ENCODE assay signal across 10 cellular contexts in the genomic region with DNA sequence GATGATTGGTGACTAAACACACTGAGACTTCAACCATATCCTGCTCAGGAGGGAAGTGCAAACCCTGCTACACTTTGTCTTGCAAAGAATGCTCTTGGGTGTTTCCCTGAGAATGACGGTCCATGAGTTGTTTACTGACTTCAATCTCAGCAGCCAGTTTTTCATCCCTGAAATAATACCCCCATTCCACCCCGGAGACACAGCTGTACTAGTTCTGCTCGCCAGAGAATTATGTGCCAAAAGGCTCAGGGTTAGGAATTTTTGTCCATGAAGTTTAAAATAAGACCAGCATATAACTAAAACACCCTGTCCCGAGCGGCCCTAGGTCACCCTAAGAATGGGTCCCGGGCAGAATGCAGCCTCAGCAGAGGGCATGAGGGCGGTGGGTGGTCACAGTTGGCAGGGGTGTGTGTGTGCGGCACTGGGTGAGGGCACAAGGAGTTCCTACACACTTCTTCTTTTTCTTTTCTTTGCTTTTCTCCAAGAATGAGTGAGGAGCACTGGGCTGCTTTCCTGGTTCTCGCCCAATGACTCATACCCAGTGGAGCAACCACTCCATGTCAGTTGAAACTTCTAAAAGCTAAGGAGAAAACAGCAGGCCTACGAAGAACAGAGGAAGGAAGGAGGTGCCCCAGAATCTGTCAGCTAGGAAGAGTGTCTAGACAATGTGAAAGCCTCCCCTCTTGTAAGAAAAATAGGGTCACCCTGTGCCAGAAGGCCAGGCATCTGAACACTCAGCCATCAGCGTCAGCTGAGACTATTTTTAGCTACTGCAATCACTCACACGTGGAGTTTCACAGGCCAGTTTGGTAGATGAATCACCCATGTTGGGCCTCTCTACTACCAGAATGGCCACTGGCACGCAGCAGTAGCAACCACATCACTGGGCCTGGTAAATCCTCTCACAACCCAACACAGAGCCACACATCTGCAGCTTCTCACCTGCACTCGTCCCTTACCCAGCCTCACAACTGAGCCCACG.
DNase-seq lines count a peak whose midpoint lies in the region; ATAC-seq and TF ChIP-seq lines count a peak whose summit lies in the region.
"Had no signal": no experiment of that assay in that cellular context is flagged by ENCODE, and none has a peak within 500 bp of the region (broad histone marks: within the 10 kb centered on the region; RNA-seq: fewer than 3 reads in every experiment).

No MANE protein-coding gene starts in this region.

- H3K27ac ChIP-seq in ACC112 (ENCODE audit: low read depth, low read length) (peak overlapping the region; percentile 93), thoracic aorta (peak overlapping the region; percentile 95 to 96)

- peak overlapping the region; percentile 40 for H3K27ac Mint-ChIP-seq in activated T-helper 1 cell treated with anti-CD3 and anti-CD28 coated beads, Interleukin-12 subunit alpha, Interleukin-12 subunit beta, Interleukin-2, Interleukin-4 antibody, amounts not matched to agents 30 ng/mL and 10 ng/mL and 1 ng/mL, durations not matched to agents 14 hours and 24 hours and 36 hours
- H3K27ac Mint-ChIP-seq in immature natural killer cell = no peak overlapping the region
- H3K27ac Mint-ChIP-seq: activated naive CD4-positive, alpha-beta T cell treated with anti-CD3 and anti-CD28 coated beads, Interleukin-2, amount 50 U/mL, for 24 hours; CD4-positive, CD25-positive, alpha-beta regulatory T cell had no signal

- intact Hi-C loops in activated T-helper 1 cell treated with anti-CD3 and anti-CD28 coated beads, Interleukin-12 subunit alpha, Interleukin-12 subunit beta, Interleukin-2, Interleukin-4 antibody, amounts not matched to agents 30 ng/mL and 10 ng/mL and 1 ng/mL, durations not matched to agents 14 hours and 24 hours and 36 hours (cut with micrococcal nuclease) = no loop called here

- H3K36me3 ChIP-seq in ACC112 (ENCODE audit: insufficient read depth, low read length) = no peaks in the 10 kb centered on the region
- peaks cover 31% of the 10 kb centered on the region for H3K36me3 ChIP-seq in thoracic aorta

- no peaks in the 10 kb centered on the region for H3K9me3 Mint-ChIP-seq in activated T-helper 1 cell treated with anti-CD3 and anti-CD28 coated beads, Interleukin-12 subunit alpha, Interleukin-12 subunit beta, Interleukin-2, Interleukin-4 antibody, amounts not matched to agents 30 ng/mL and 10 ng/mL and 1 ng/mL, durations not matched to agents 14 hours and 24 hours and 36 hours
- no peaks in the 10 kb centered on the region for H3K9me3 Mint-ChIP-seq in immature natural killer cell
- H3K9me3 Mint-ChIP-seq: activated naive CD4-positive, alpha-beta T cell treated with anti-CD3 and anti-CD28 coated beads, Interleukin-2, amount 50 U/mL, for 24 hours; CD4-positive, CD25-positive, alpha-beta regulatory T cell had no signal

- H2AFZ ChIP-seq in ACC112 (ENCODE audit: low read length, unreplicated experiment) = peak overlapping the region; percentile 73

- no peak for DNase-seq in activated T-helper 1 cell treated with anti-CD3 and anti-CD28 coated beads, Interleukin-12 subunit alpha, Interleukin-12 subunit beta, Interleukin-2, Interleukin-4 antibody, amounts not matched to agents 30 ng/mL and 10 ng/mL and 1 ng/mL, durations not matched to agents 14 hours and 24 hours and 36 hours (ENCODE audit: low spot score)
- peak; percentile 87 for DNase-seq in hepatic stellate cell (ENCODE audit: low spot score)
- DNase-seq in thoracic aorta (ENCODE audit: low spot score) = peak; percentile 81
- DNase-seq in D341Med (ENCODE audit: low spot score) = no peak
- DNase-seq in immature natural killer cell = no peak
- DNase-seq: CD4-positive, CD25-positive, alpha-beta regulatory T cell had no signal

- H3K4me1 Mint-ChIP-seq in activated T-helper 1 cell treated with anti-CD3 and anti-CD28 coated beads, Interleukin-12 subunit alpha, Interleukin-12 subunit beta, Interleukin-2, Interleukin-4 antibody, amounts not matched to agents 30 ng/mL and 10 ng/mL and 1 ng/mL, durations not matched to agents 14 hours and 24 hours and 36 hours (ENCODE audit: low read depth) = no peaks in the 10 kb centered on the region
- H3K4me1 Mint-ChIP-seq in immature natural killer cell = no peaks in the 10 kb centered on the region
- H3K4me1 Mint-ChIP-seq: activated naive CD4-positive, alpha-beta T cell treated with anti-CD3 and anti-CD28 coated beads, Interleukin-2, amount 50 U/mL, for 24 hours; CD4-positive, CD25-positive, alpha-beta regulatory T cell had no signal

- no peaks in the 10 kb centered on the region for H3K27me3 ChIP-seq in ACC112 (ENCODE audit: insufficient read depth, low read length)
- no peaks in the 10 kb centered on the region for H3K27me3 ChIP-seq in thoracic aorta (replicated peaks; ENCODE audit: insufficient read depth)

- H3K4me3 ChIP-seq in ACC112 (ENCODE audit: low read depth, low read length) = peak overlapping the region; percentile 55
- peak overlapping the region; percentile 51 for H3K4me3 ChIP-seq in thoracic aorta

- no peaks in the 10 kb centered on the region for H3K79me2 ChIP-seq in ACC112 (ENCODE audit: control insufficient read depth, insufficient read depth, low read length, unreplicated experiment)

- no peaks in the 10 kb centered on the region for H3K36me3 Mint-ChIP-seq in activated T-helper 1 cell treated with anti-CD3 and anti-CD28 coated beads, Interleukin-12 subunit alpha, Interleukin-12 subunit beta, Interleukin-2, Interleukin-4 antibody, amounts not matched to agents 30 ng/mL and 10 ng/mL and 1 ng/mL, durations not matched to agents 14 hours and 24 hours and 36 hours (ENCODE audit: low read depth)
- no peaks in the 10 kb centered on the region for H3K36me3 Mint-ChIP-seq in immature natural killer cell
- H3K36me3 Mint-ChIP-seq: activated naive CD4-positive, alpha-beta T cell treated with anti-CD3 and anti-CD28 coated beads, Interleukin-2, amount 50 U/mL, for 24 hours; CD4-positive, CD25-positive, alpha-beta regulatory T cell had no signal

- no peaks in the 10 kb centered on the region for H3K9me3 ChIP-seq in thoracic aorta

- H3K27me3 Mint-ChIP-seq in activated T-helper 1 cell treated with anti-CD3 and anti-CD28 coated beads, Interleukin-12 subunit alpha, Interleukin-12 subunit beta, Interleukin-2, Interleukin-4 antibody, amounts not matched to agents 30 ng/mL and 10 ng/mL and 1 ng/mL, durations not matched to agents 14 hours and 24 hours and 36 hours (ENCODE audit: insufficient read depth) = no peaks in the 10 kb centered on the region
- H3K27me3 Mint-ChIP-seq in immature natural killer cell (ENCODE audit: low read depth in 3 of 3) = peaks cover 0 to 3% (median 2%) of the 10 kb centered on the region in 3 donors
- H3K27me3 Mint-ChIP-seq: CD4-positive, CD25-positive, alpha-beta regulatory T cell had no signal

- ATAC-seq in GM19438 (IDR thresholded peaks at IDR 0.05; ENCODE audit: low read depth, unreplicated experiment) (peak; percentile 91), HG03354 (IDR thresholded peaks at IDR 0.05; ENCODE audit: poor library complexity, severe bottlenecking, unreplicated experiment) (peak; percentile 97), thoracic aorta (ENCODE audit: insufficient number of reproducible peaks, low FRiP score, low read depth) (peak; percentile 92)

- no peak for TF ChIP-seq CTCF in thoracic aorta (IDR thresholded peaks at IDR 0.05)

- H3K4me3 Mint-ChIP-seq in activated T-helper 1 cell treated with anti-CD3 and anti-CD28 coated beads, Interleukin-12 subunit alpha, Interleukin-12 subunit beta, Interleukin-2, Interleukin-4 antibody, amounts not matched to agents 30 ng/mL and 10 ng/mL and 1 ng/mL, durations not matched to agents 14 hours and 24 hours and 36 hours = no peak overlapping the region
- H3K4me3 Mint-ChIP-seq in immature natural killer cell = no peak overlapping the region
- H3K4me3 Mint-ChIP-seq: activated naive CD4-positive, alpha-beta T cell treated with anti-CD3 and anti-CD28 coated beads, Interleukin-2, amount 50 U/mL, for 24 hours; CD4-positive, CD25-positive, alpha-beta regulatory T cell had no signal

- H3K4me1 ChIP-seq in ACC112 (ENCODE audit: control insufficient read depth, insufficient read depth, low read length, unreplicated experiment) (peaks cover 24% of the 10 kb centered on the region), thoracic aorta (ENCODE audit: control insufficient read depth in 1 of 2, low read depth in 2 of 2) (peaks cover 47 to 69% of the 10 kb centered on the region in 2 donors)

Comparison
In these comparisons a context has a peak if more than half of its experiments do, and no peak if none do; other contexts are left out.
1. DNase-seq: peak in hepatic stellate cell (single experiment) and thoracic aorta (single experiment); none in activated T-helper 1 cell treated with anti-CD3 and anti-CD28 coated beads, Interleukin-12 subunit alpha, Interleukin-12 subunit beta, Interleukin-2, Interleukin-4 antibody, amounts not matched to agents 30 ng/mL and 10 ng/mL and 1 ng/mL, durations not matched to agents 14 hours and 24 hours and 36 hours (single experiment), D341Med (single experiment) and immature natural killer cell (0 of 3).
2. Peak in every context shown above with its lines, with median percentiles within 50 percentile points of each other: ATAC-seq.